In the genomic region with DNA sequence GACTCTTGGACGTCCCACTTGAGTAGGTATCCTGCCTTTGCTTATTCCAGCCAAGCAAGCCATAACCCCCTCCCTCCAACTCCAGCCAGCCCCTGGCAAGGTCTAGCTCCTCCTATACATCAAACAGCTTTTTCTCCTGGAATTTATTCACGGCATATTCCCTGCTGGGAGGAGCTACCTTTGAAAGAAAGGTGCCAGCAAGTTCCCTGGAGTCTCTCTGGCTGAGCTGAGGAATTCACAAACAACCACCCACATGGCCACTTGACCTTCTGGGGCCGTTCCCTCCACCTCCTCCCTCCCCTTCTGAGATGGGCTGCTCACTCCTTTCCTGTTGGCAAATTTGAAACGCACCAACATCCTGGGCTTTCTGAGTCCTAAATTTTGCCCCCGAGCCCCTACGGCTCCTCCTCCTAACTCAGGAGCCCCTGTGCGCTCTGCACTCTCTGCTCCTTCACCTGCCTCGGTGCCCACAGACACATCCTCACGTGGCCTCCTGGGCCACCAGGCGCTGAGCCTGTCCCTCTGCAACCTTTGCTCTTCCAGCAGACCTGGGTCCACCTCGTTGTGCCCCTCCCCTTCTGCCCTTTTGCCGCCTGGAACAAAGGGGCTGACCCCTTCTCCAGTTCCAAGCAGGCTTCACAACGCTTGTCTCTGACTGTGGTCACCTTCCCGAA, we compare ENCODE assay signal across 1 cellular context.
TF ChIP-seq lines count a peak whose summit lies in the region.

No MANE protein-coding gene starts in this region.

TF ChIP-seq in HepG2, 621 proteins besides CTCF, POLR2A, EP300 and RAD21 (continued from another document and continues in another):
- TF ChIP-seq, protein P1, sequence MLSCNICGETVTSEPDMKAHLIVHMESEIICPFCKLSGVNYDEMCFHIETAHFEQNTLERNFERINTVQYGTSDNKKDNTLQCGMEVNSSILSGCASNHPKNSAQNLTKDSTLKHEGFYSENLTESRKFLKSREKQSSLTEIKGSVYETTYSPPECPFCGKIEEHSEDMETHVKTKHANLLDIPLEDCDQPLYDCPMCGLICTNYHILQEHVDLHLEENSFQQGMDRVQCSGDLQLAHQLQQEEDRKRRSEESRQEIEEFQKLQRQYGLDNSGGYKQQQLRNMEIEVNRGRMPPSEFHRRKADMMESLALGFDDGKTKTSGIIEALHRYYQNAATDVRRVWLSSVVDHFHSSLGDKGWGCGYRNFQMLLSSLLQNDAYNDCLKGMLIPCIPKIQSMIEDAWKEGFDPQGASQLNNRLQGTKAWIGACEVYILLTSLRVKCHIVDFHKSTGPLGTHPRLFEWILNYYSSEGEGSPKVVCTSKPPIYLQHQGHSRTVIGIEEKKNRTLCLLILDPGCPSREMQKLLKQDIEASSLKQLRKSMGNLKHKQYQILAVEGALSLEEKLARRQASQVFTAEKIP (CRISPR knock-in tag; IDR thresholded peaks at IDR 0.05; ENCODE audit: borderline replicate concordance), result no peak
- TF ChIP-seq, protein P2, sequence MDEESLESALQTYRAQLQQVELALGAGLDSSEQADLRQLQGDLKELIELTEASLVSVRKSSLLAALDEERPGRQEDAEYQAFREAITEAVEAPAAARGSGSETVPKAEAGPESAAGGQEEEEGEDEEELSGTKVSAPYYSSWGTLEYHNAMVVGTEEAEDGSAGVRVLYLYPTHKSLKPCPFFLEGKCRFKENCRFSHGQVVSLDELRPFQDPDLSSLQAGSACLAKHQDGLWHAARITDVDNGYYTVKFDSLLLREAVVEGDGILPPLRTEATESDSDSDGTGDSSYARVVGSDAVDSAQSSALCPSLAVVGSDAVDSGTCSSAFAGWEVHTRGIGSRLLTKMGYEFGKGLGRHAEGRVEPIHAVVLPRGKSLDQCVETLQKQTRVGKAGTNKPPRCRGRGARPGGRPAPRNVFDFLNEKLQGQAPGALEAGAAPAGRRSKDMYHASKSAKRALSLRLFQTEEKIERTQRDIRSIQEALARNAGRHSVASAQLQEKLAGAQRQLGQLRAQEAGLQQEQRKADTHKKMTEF (CRISPR knock-in tag; IDR thresholded peaks at IDR 0.05), result peak; percentile 49; the same call in 1 of the 2 replicates
- no peak for TF ChIP-seq FOXM1 (CRISPR knock-in tag; IDR thresholded peaks at IDR 0.05)
- TF ChIP-seq CBX5 (CRISPR knock-in tag; IDR thresholded peaks at IDR 0.05; ENCODE audit: borderline replicate concordance), result no peak
- no peak for TF ChIP-seq JUND (CRISPR knock-in tag; IDR thresholded peaks at IDR 0.05)
- TF ChIP-seq ZNF644 (CRISPR knock-in tag; IDR thresholded peaks at IDR 0.05; ENCODE audit: low read depth), result peak; percentile 61; the same call in 1 of the 2 replicates
- peak; percentile 46 for TF ChIP-seq TEAD3 (CRISPR knock-in tag; optimal IDR thresholded peaks at IDR 0.05; ENCODE audit: borderline replicate concordance)
- TF ChIP-seq TCF7L2 (IDR thresholded peaks at IDR 0.05; ENCODE audit: low read depth, low read length), result no peak
- peak; percentile 89 for TF ChIP-seq ESRRA (CRISPR knock-in tag; IDR thresholded peaks at IDR 0.05; ENCODE audit: low read depth)
- no peak for TF ChIP-seq SMAD3 (CRISPR knock-in tag; IDR thresholded peaks at IDR 0.05)
- TF ChIP-seq MZF1 (CRISPR knock-in tag; IDR thresholded peaks at IDR 0.05; ENCODE audit: borderline replicate concordance), result no peak
- TF ChIP-seq ZNF614 (CRISPR knock-in tag; IDR thresholded peaks at IDR 0.05; ENCODE audit: borderline replicate concordance), result peak; percentile 34; the same call in 1 of the 2 replicates
- no peak for TF ChIP-seq CC2D1A (CRISPR knock-in tag; IDR thresholded peaks at IDR 0.05)
- TF ChIP-seq, protein P3, sequence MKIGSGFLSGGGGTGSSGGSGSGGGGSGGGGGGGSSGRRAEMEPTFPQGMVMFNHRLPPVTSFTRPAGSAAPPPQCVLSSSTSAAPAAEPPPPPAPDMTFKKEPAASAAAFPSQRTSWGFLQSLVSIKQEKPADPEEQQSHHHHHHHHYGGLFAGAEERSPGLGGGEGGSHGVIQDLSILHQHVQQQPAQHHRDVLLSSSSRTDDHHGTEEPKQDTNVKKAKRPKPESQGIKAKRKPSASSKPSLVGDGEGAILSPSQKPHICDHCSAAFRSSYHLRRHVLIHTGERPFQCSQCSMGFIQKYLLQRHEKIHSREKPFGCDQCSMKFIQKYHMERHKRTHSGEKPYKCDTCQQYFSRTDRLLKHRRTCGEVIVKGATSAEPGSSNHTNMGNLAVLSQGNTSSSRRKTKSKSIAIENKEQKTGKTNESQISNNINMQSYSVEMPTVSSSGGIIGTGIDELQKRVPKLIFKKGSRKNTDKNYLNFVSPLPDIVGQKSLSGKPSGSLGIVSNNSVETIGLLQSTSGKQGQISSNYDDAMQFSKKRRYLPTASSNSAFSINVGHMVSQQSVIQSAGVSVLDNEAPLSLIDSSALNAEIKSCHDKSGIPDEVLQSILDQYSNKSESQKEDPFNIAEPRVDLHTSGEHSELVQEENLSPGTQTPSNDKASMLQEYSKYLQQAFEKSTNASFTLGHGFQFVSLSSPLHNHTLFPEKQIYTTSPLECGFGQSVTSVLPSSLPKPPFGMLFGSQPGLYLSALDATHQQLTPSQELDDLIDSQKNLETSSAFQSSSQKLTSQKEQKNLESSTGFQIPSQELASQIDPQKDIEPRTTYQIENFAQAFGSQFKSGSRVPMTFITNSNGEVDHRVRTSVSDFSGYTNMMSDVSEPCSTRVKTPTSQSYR (CRISPR knock-in tag; IDR thresholded peaks at IDR 0.05; ENCODE audit: borderline replicate concordance), result peak; percentile 73; the same call in 1 of the 2 replicates
- 0 out of 2 replicates have a peak, but pooled peaks have one; percentile 30 for TF ChIP-seq PHF21A (CRISPR knock-in tag; IDR thresholded peaks at IDR 0.05)
- TF ChIP-seq HDAC1 (CRISPR knock-in tag; IDR thresholded peaks at IDR 0.05), result 0 out of 2 replicates have a peak, but pooled peaks have one; percentile 33
- TF ChIP-seq MIER3 (CRISPR knock-in tag; IDR thresholded peaks at IDR 0.05; ENCODE audit: borderline replicate concordance), result peak; percentile 60; the same call in 1 of the 2 replicates
- TF ChIP-seq RCOR2 (CRISPR knock-in tag; IDR thresholded peaks at IDR 0.05), result 0 out of 2 replicates have a peak, but pooled peaks have one; percentile 47
- no peak for TF ChIP-seq ZNF839 (CRISPR knock-in tag; IDR thresholded peaks at IDR 0.05; ENCODE audit: borderline replicate concordance)
- no peak for TF ChIP-seq DR1 (CRISPR knock-in tag; IDR thresholded peaks at IDR 0.05)
- TF ChIP-seq, protein P4, sequence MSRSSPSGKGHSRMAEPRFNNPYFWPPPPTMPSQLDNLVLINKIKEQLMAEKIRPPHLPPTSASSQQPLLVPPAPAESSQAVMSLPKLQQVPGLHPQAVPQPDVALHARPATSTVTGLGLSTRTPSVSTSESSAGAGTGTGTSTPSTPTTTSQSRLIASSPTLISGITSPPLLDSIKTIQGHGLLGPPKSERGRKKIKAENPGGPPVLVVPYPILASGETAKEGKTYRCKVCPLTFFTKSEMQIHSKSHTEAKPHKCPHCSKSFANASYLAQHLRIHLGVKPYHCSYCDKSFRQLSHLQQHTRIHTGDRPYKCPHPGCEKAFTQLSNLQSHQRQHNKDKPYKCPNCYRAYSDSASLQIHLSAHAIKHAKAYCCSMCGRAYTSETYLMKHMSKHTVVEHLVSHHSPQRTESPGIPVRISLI (CRISPR knock-in tag; IDR thresholded peaks at IDR 0.05; ENCODE audit: borderline replicate concordance), result 0 out of 2 replicates have a peak, but pooled peaks have one; percentile 21
- peak; percentile 31; the same call in 1 of the 2 replicates for TF ChIP-seq ZNF775 (CRISPR knock-in tag; IDR thresholded peaks at IDR 0.05; ENCODE audit: borderline replicate concordance)
- no peak for TF ChIP-seq SETDB1 (CRISPR knock-in tag; IDR thresholded peaks at IDR 0.05; ENCODE audit: borderline replicate concordance)
- TF ChIP-seq ZNF788 (CRISPR knock-in tag; IDR thresholded peaks at IDR 0.05; ENCODE audit: borderline replicate concordance), result peak; percentile 57; the same call in 1 of the 2 replicates
- peak; percentile 50; the same call in 1 of the 2 replicates for TF ChIP-seq ZNF605 (CRISPR knock-in tag; IDR thresholded peaks at IDR 0.05)
- 0 out of 2 replicates have a peak, but pooled peaks have one; percentile 38 for TF ChIP-seq ZSCAN9 (CRISPR knock-in tag; IDR thresholded peaks at IDR 0.05; ENCODE audit: borderline replicate concordance)
- TF ChIP-seq, protein P5, sequence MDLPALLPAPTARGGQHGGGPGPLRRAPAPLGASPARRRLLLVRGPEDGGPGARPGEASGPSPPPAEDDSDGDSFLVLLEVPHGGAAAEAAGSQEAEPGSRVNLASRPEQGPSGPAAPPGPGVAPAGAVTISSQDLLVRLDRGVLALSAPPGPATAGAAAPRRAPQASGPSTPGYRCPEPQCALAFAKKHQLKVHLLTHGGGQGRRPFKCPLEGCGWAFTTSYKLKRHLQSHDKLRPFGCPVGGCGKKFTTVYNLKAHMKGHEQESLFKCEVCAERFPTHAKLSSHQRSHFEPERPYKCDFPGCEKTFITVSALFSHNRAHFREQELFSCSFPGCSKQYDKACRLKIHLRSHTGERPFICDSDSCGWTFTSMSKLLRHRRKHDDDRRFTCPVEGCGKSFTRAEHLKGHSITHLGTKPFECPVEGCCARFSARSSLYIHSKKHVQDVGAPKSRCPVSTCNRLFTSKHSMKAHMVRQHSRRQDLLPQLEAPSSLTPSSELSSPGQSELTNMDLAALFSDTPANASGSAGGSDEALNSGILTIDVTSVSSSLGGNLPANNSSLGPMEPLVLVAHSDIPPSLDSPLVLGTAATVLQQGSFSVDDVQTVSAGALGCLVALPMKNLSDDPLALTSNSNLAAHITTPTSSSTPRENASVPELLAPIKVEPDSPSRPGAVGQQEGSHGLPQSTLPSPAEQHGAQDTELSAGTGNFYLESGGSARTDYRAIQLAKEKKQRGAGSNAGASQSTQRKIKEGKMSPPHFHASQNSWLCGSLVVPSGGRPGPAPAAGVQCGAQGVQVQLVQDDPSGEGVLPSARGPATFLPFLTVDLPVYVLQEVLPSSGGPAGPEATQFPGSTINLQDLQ (CRISPR knock-in tag; IDR thresholded peaks at IDR 0.05), result no peak
- TF ChIP-seq, protein P6, sequence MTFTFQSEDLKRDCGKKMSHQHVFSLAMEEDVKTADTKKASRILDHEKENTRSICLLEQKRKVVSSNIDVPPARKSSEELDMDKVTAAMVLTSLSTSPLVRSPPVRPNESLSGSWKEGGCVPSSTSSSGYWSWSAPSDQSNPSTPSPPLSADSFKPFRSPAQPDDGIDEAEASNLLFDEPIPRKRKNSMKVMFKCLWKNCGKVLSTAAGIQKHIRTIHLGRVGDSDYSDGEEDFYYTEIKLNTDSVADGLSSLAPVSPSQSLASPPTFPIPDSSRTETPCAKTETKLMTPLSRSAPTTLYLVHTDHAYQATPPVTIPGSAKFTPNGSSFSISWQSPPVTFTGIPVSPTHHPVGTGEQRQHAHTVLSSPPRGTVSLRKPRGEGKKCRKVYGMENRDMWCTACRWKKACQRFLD (CRISPR knock-in tag; IDR thresholded peaks at IDR 0.05; ENCODE audit: borderline replicate concordance), result 0 out of 2 replicates have a peak, but pooled peaks have one; percentile 36
- TF ChIP-seq, protein P7, sequence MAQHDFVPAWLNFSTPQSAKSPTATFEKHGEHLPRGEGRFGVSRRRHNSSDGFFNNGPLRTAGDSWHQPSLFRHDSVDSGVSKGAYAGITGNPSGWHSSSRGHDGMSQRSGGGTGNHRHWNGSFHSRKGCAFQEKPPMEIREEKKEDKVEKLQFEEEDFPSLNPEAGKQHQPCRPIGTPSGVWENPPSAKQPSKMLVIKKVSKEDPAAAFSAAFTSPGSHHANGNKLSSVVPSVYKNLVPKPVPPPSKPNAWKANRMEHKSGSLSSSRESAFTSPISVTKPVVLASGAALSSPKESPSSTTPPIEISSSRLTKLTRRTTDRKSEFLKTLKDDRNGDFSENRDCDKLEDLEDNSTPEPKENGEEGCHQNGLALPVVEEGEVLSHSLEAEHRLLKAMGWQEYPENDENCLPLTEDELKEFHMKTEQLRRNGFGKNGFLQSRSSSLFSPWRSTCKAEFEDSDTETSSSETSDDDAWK (CRISPR knock-in tag; IDR thresholded peaks at IDR 0.05), result no peak
- no peak for TF ChIP-seq CHD2 (IDR thresholded peaks at IDR 0.05; ENCODE audit: low read depth, low read length)
- no peak for TF ChIP-seq KMT2A (CRISPR knock-in tag; IDR thresholded peaks at IDR 0.05)
- peak; percentile 63; the same call in 1 of the 2 replicates for TF ChIP-seq TBX2 (CRISPR knock-in tag; IDR thresholded peaks at IDR 0.05; ENCODE audit: borderline replicate concordance)
- TF ChIP-seq ELF3 (CRISPR knock-in tag; IDR thresholded peaks at IDR 0.05), result 0 out of 2 replicates have a peak, but pooled peaks have one; percentile 16
- peak; percentile 11 for TF ChIP-seq SKI (IDR thresholded peaks at IDR 0.05; ENCODE audit: partially characterized antibody)
- no peak for TF ChIP-seq NKX3-1 (CRISPR knock-in tag; IDR thresholded peaks at IDR 0.05)
- no peak for TF ChIP-seq NFRKB (IDR thresholded peaks at IDR 0.05)
- TF ChIP-seq, protein P8, sequence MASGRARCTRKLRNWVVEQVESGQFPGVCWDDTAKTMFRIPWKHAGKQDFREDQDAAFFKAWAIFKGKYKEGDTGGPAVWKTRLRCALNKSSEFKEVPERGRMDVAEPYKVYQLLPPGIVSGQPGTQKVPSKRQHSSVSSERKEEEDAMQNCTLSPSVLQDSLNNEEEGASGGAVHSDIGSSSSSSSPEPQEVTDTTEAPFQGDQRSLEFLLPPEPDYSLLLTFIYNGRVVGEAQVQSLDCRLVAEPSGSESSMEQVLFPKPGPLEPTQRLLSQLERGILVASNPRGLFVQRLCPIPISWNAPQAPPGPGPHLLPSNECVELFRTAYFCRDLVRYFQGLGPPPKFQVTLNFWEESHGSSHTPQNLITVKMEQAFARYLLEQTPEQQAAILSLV (CRISPR knock-in tag; IDR thresholded peaks at IDR 0.05; ENCODE audit: borderline replicate concordance), result no peak; the same call in 1 of the 2 replicates
- no peak for TF ChIP-seq ATAD3A (CRISPR knock-in tag; IDR thresholded peaks at IDR 0.05)
- no peak for TF ChIP-seq ZNF296 (CRISPR knock-in tag; conservative IDR thresholded peaks at IDR 0.05)
- peak; percentile 63; the same call in 1 of the 2 replicates for TF ChIP-seq DPF2 (CRISPR knock-in tag; IDR thresholded peaks at IDR 0.05; ENCODE audit: borderline replicate concordance, low read depth)
- no peak for TF ChIP-seq HOXD1 (CRISPR knock-in tag; IDR thresholded peaks at IDR 0.05)
- TF ChIP-seq, protein P9, sequence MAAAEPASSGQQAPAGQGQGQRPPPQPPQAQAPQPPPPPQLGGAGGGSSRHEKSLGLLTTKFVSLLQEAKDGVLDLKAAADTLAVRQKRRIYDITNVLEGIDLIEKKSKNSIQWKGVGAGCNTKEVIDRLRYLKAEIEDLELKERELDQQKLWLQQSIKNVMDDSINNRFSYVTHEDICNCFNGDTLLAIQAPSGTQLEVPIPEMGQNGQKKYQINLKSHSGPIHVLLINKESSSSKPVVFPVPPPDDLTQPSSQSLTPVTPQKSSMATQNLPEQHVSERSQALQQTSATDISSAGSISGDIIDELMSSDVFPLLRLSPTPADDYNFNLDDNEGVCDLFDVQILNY (CRISPR knock-in tag; conservative IDR thresholded peaks at IDR 0.05), result no peak
- TF ChIP-seq, protein P10, sequence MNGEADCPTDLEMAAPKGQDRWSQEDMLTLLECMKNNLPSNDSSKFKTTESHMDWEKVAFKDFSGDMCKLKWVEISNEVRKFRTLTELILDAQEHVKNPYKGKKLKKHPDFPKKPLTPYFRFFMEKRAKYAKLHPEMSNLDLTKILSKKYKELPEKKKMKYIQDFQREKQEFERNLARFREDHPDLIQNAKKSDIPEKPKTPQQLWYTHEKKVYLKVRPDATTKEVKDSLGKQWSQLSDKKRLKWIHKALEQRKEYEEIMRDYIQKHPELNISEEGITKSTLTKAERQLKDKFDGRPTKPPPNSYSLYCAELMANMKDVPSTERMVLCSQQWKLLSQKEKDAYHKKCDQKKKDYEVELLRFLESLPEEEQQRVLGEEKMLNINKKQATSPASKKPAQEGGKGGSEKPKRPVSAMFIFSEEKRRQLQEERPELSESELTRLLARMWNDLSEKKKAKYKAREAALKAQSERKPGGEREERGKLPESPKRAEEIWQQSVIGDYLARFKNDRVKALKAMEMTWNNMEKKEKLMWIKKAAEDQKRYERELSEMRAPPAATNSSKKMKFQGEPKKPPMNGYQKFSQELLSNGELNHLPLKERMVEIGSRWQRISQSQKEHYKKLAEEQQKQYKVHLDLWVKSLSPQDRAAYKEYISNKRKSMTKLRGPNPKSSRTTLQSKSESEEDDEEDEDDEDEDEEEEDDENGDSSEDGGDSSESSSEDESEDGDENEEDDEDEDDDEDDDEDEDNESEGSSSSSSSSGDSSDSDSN (CRISPR knock-in tag; IDR thresholded peaks at IDR 0.05), result no peak
